Comparison of ENCODE assay signal across 8 cellular contexts in genomic region chr5:119452373-119453044, GRCh38. TPM values are rescaled to one million over a fixed set of nuclear protein-coding genes. Genes with fewer than 3 reads are reported as not detected.
DNase-seq lines count a peak whose midpoint lies in the region; ATAC-seq and TF ChIP-seq lines count a peak whose summit lies in the region.

Gene HSD17B4, plus strand, starts transcription at chr5:119452497. Its CDS starts 79 bp downstream, at chr5:119452576.

- intact Hi-C loops in spleen (cut with DNase I; ENCODE audit: low total_unique reads) = no loop called here

- H3K36me3 ChIP-seq in spleen = peaks cover 0 to 16% (median 3%) of the 10 kb centered on the region in 6 donors

- peak within 1 kb of the TSS; percentile 83 for H3K27ac Mint-ChIP-seq in WTC11

- peaks cover 29% of the 10 kb centered on the region for H3K9me3 Mint-ChIP-seq in WTC11

- CTCF ChIA-PET in AG04449 (lab: Yijun Ruan, JAX) = interaction anchor here (0.7 to 4.2 kb wide), 5 partner anchors 18 to 465 kb away, joined by 3 to 15 read pairs (median 4); partner anchors contain the start of gene DTWD2
- CTCF ChIA-PET in WTC11 (lab: Charles Lee) = interaction anchor here (1.1 to 2.6 kb wide), 6 partner anchors 12 to 465 kb away, joined by 3 to 11 read pairs (median 4); partner anchors contain the start of gene DTWD2

- ATAC-seq in GM18873 (IDR thresholded peaks at IDR 0.05; ENCODE audit: low FRiP score, unreplicated experiment) (peak; percentile 94), HG03139 (IDR thresholded peaks at IDR 0.05; ENCODE audit: unreplicated experiment) (peak; percentile 95), WTC11 (peak; percentile 91)

- H3K27me3 ChIP-seq in spleen (replicated peaks in 1 of 7) = no peaks in the 10 kb centered on the region

- DNase-seq in AG04449 (ENCODE audit: low read depth, low spot score) (peak; percentile 38), NCI-H2227 (lab: John Stamatoyannopoulos, UW; ENCODE audit: unreplicated experiment) (peak; percentile 85), WTC11 (ENCODE audit: low spot score) (peak; percentile 93), cardiac fibroblast (ENCODE audit: low read depth in 2 of 2) (peak; percentile 91), inferior parietal cortex (ENCODE audit: extremely low spot score) (peak; percentile 93), spleen (peak; percentile 97)

- WGBS in spleen, 5 donors = 0 to 1% (median 0%) methylated on average over 20 to 43 of the region's 43 CpGs

- peaks cover 34% of the 10 kb centered on the region for H3K36me3 Mint-ChIP-seq in WTC11

- peaks cover 0 to 23% (median 13%) of the 10 kb centered on the region in 8 donors for H3K9me3 ChIP-seq in spleen

- TF ChIP-seq POLR2A in spleen (IDR thresholded peaks at IDR 0.05) = peak in 2 of 3 donors; percentile 33 to 57

- H3K4me3 Mint-ChIP-seq in WTC11 = peak within 1 kb of the TSS; percentile 88

- H3K4me1 Mint-ChIP-seq in WTC11 = peaks cover 48% of the 10 kb centered on the region

- H3K4me3 ChIP-seq in AG04449 (ENCODE audit: low read depth, low read length) (peak within 1 kb of the TSS; percentile 88), cardiac fibroblast (replicated peaks in 1 of 2; ENCODE audit: low read depth in 2 of 2, low read length in 2 of 2) (peak within 1 kb of the TSS; percentile 93), spleen (peak within 1 kb of the TSS; percentile 63 to 93 (median 74))

- TF ChIP-seq CTCF in AG04449 (IDR thresholded peaks at IDR 0.05; ENCODE audit: insufficient read depth, low read length, missing control alignments) (no peak), WTC11 (IDR thresholded peaks at IDR 0.05) (no peak), cardiac fibroblast (IDR thresholded peaks at IDR 0.05; ENCODE audit: low read depth, low read length) (no peak), spleen (IDR thresholded peaks at IDR 0.05 in 8 of 11, conservative IDR thresholded peaks at IDR 0.05 in 3 of 11) (peak in 1 of 11 experiments; percentile 19)

- peaks cover 14 to 44% (median 23%) of the 10 kb centered on the region in 6 donors for H3K4me1 ChIP-seq in spleen

- no peaks in the 10 kb centered on the region; the same call in 1 of the 2 replicates for H3K27me3 Mint-ChIP-seq in WTC11 (ENCODE audit: low read depth)

- POLR2A ChIA-PET in AG04449 (lab: Yijun Ruan, JAX) (no interaction called here), WTC11 (lab: Charles Lee) (interaction anchor here (0.6 to 0.9 kb wide), 3 partner anchors 12 to 184 kb away, joined by 3 to 4 read pairs (median 3); no protein-coding TSS in a partner anchor)

- H3K27ac ChIP-seq in spleen = peak within 1 kb of the TSS; percentile 85 to 97 (median 91)

TF ChIP-seq in WTC11, 78 proteins besides CTCF, POLR2A, EP300 and RAD21 (continues in another document):
- TF ChIP-seq ATF1 (CRISPR knock-in tag; IDR thresholded peaks at IDR 0.05) (no peak), NFYB (CRISPR knock-in tag; conservative IDR thresholded peaks at IDR 0.05; ENCODE audit: low read depth) (no peak), IRF1 (CRISPR knock-in tag; IDR thresholded peaks at IDR 0.05) (no peak), PRDM15 (CRISPR knock-in tag; IDR thresholded peaks at IDR 0.05) (no peak), ZNF232 (CRISPR knock-in tag; IDR thresholded peaks at IDR 0.05) (peak; percentile 91; the same call in 1 of the 2 replicates), CREM (CRISPR knock-in tag; IDR thresholded peaks at IDR 0.05) (peak; percentile 58; the same call in 1 of the 2 replicates), ETV6 (CRISPR knock-in tag; IDR thresholded peaks at IDR 0.05) (peak; percentile 95), TEAD1 (CRISPR knock-in tag; IDR thresholded peaks at IDR 0.05) (peak; percentile 83), E2F1 (CRISPR knock-in tag; IDR thresholded peaks at IDR 0.05) (peak; percentile 44; the same call in 1 of the 2 replicates), MYBL2 (CRISPR knock-in tag; IDR thresholded peaks at IDR 0.05) (peak; percentile 77; the same call in 1 of the 2 replicates), NR1H2 (CRISPR knock-in tag; IDR thresholded peaks at IDR 0.05) (no peak), CREB1 (CRISPR knock-in tag; IDR thresholded peaks at IDR 0.05) (0 out of 2 replicates have a peak, but pooled peaks have one; percentile 58), ZNF671 (CRISPR knock-in tag; IDR thresholded peaks at IDR 0.05) (no peak), GABPB1 (CRISPR knock-in tag; IDR thresholded peaks at IDR 0.05) (peak; percentile 15; the same call in 1 of the 2 replicates), SP1 (CRISPR knock-in tag; conservative IDR thresholded peaks at IDR 0.05) (peak; percentile 68)
- TF ChIP-seq, protein P1, sequence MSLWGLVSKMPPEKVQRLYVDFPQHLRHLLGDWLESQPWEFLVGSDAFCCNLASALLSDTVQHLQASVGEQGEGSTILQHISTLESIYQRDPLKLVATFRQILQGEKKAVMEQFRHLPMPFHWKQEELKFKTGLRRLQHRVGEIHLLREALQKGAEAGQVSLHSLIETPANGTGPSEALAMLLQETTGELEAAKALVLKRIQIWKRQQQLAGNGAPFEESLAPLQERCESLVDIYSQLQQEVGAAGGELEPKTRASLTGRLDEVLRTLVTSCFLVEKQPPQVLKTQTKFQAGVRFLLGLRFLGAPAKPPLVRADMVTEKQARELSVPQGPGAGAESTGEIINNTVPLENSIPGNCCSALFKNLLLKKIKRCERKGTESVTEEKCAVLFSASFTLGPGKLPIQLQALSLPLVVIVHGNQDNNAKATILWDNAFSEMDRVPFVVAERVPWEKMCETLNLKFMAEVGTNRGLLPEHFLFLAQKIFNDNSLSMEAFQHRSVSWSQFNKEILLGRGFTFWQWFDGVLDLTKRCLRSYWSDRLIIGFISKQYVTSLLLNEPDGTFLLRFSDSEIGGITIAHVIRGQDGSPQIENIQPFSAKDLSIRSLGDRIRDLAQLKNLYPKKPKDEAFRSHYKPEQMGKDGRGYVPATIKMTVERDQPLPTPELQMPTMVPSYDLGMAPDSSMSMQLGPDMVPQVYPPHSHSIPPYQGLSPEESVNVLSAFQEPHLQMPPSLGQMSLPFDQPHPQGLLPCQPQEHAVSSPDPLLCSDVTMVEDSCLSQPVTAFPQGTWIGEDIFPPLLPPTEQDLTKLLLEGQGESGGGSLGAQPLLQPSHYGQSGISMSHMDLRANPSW (CRISPR knock-in tag; conservative IDR thresholded peaks at IDR 0.05; ENCODE audit: low read depth) = no peak
- TF ChIP-seq, protein P2, sequence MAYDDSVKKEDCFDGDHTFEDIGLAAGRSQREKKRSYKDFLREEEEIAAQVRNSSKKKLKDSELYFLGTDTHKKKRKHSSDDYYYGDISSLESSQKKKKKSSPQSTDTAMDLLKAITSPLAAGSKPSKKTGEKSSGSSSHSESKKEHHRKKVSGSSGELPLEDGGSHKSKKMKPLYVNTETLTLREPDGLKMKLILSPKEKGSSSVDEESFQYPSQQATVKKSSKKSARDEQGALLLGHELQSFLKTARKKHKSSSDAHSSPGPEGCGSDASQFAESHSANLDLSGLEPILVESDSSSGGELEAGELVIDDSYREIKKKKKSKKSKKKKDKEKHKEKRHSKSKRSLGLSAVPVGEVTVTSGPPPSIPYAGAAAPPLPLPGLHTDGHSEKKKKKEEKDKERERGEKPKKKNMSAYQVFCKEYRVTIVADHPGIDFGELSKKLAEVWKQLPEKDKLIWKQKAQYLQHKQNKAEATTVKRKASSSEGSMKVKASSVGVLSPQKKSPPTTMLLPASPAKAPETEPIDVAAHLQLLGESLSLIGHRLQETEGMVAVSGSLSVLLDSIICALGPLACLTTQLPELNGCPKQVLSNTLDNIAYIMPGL (CRISPR knock-in tag; IDR thresholded peaks at IDR 0.05) = peak; percentile 56; the same call in 1 of the 2 replicates

RNA-seq across cellular contexts. Expression of gene HSD17B4, which starts in this region (rescaled TPM):
- 362 to 409 TPM (median 407 TPM) in 3 replicates for total RNA-seq in WTC11 (2021)
- total RNA-seq in spleen = 100 to 1,000 TPM; 134 to 190 (median 159) TPM
- polyA plus RNA-seq in spleen = 100 to 1,000 TPM; 135 to 193 (median 149) TPM

Comparison
In these comparisons a context has a peak if more than half of its experiments do, and no peak if none do; other contexts are left out.
1. Peak in every context shown above with its lines: DNase-seq, ATAC-seq, H3K4me3 ChIP-seq and H3K27ac ChIP-seq.
2. DNase-seq: peak in every context shown above with its lines; median percentile 97 in spleen; 93 in WTC11; 93 in inferior parietal cortex; 91 in cardiac fibroblast; 85 in NCI-H2227; 38 in AG04449.